9 cellular contexts compared by ENCODE assay signal in the genomic region with DNA sequence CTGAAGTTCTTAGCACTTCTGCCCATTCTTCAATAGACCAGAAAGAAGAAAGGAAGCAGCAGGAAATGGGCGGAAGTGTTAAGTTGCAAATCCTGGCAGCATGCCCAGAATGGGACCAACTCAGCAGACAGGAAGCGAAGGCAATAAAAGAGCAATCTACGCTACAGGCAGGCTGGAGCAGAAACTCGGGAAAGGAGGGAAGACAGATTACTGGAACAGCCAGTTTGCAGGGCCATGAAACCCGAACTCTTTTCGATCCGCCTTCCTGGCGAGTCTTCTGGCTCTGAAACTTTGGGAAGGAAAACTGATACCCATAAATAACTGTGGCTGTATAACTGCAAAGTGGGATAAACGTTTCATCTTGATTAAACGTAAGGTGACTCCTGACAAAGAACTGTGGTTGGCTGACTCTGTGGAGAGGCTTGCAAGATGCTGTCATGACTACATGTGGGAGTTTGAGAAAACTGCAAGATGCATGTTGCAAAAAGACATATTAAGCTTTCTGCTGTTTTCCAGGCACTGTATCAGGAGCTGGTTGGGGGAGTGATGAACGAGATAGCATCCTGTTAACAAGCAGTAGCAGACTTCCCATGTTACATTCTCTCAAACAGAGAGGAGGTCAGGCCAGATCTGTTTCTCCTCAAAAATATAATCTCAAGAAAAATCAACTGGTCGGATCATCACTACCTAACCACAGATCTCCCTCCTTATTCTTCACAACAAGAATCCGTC.
DNase-seq lines count a peak whose midpoint lies in the region; ATAC-seq and TF ChIP-seq lines count a peak whose summit lies in the region.
"Had no signal": no experiment of that assay in that cellular context is flagged by ENCODE, and none has a peak within 500 bp of the region (broad histone marks: within the 10 kb centered on the region; RNA-seq: fewer than 3 reads in every experiment).

No MANE protein-coding gene starts in this region.

- intact Hi-C loops in activated CD4-positive, alpha-beta memory T cell treated with anti-CD3 and anti-CD28 coated beads for 36 hours (cut with micrococcal nuclease): no loop called here
- intact Hi-C loops in posterior cingulate gyrus (cut with DNase I) (no loop called here), uterus (cut with DNase I; ENCODE audit: low total_unique reads) (no loop called here)

- no peak for TF ChIP-seq CTCF in uterus (IDR thresholded peaks at IDR 0.05)

- CTCF ChIA-PET in activated CD4-positive, alpha-beta memory T cell treated with anti-CD3 and anti-CD28 coated beads for 36 hours (lab: Charles Lee): interaction anchor here (0.7 to 1.1 kb wide), 2 partner anchors 15 to 40 kb away, joined by 3 to 4 read pairs; no protein-coding TSS in a partner anchor
- CTCF ChIA-PET in activated CD4-positive, alpha-beta memory T cell treated with anti-CD3 and anti-CD28 coated beads, Interleukin-2, amount 10 ng/mL, durations not matched to agents 7 days and 5 days (lab: Charles Lee): no interaction called here

- no peaks in the 10 kb centered on the region for H3K36me3 Mint-ChIP-seq in activated CD4-positive, alpha-beta memory T cell treated with anti-CD3 and anti-CD28 coated beads for 36 hours
- no peaks in the 10 kb centered on the region for H3K36me3 Mint-ChIP-seq in activated CD4-positive, alpha-beta memory T cell treated with anti-CD3 and anti-CD28 coated beads, Interleukin-2, amount 10 ng/mL, durations not matched to agents 7 days and 5 days (ENCODE audit: low read depth)

- no peaks in the 10 kb centered on the region for H3K27me3 ChIP-seq in uterus

- no peak for TF ChIP-seq POLR2A in uterus (IDR thresholded peaks at IDR 0.05)

- H3K27ac ChIP-seq in uterus: no peak overlapping the region
- H3K27ac ChIP-seq: C4-2B had no signal

- no peaks in the 10 kb centered on the region for H3K36me3 ChIP-seq in uterus

- H3K4me3 Mint-ChIP-seq in activated CD4-positive, alpha-beta memory T cell treated with anti-CD3 and anti-CD28 coated beads for 36 hours: no peak overlapping the region
- no peak overlapping the region for H3K4me3 Mint-ChIP-seq in activated CD4-positive, alpha-beta memory T cell treated with anti-CD3 and anti-CD28 coated beads, Interleukin-2, amount 10 ng/mL, durations not matched to agents 7 days and 5 days

- H3K4me1 ChIP-seq in uterus: no peaks in the 10 kb centered on the region

- peaks cover 17% of the 10 kb centered on the region for H3K4me1 Mint-ChIP-seq in activated CD4-positive, alpha-beta memory T cell treated with anti-CD3 and anti-CD28 coated beads for 36 hours (ENCODE audit: low read depth)
- H3K4me1 Mint-ChIP-seq in activated CD4-positive, alpha-beta memory T cell treated with anti-CD3 and anti-CD28 coated beads, Interleukin-2, amount 10 ng/mL, durations not matched to agents 7 days and 5 days: peaks cover 11% of the 10 kb centered on the region

- no peak for ATAC-seq in GM21360 (IDR thresholded peaks at IDR 0.05; ENCODE audit: unreplicated experiment)

- no peak overlapping the region for H3K4me3 ChIP-seq in uterus

- H3K27ac Mint-ChIP-seq in activated CD4-positive, alpha-beta memory T cell treated with anti-CD3 and anti-CD28 coated beads for 36 hours: no peak overlapping the region
- H3K27ac Mint-ChIP-seq in activated CD4-positive, alpha-beta memory T cell treated with anti-CD3 and anti-CD28 coated beads, Interleukin-2, amount 10 ng/mL, durations not matched to agents 7 days and 5 days: no peak overlapping the region

- POLR2A ChIA-PET in activated CD4-positive, alpha-beta memory T cell treated with anti-CD3 and anti-CD28 coated beads for 36 hours (lab: Charles Lee): no interaction called here
- POLR2A ChIA-PET in activated CD4-positive, alpha-beta memory T cell treated with anti-CD3 and anti-CD28 coated beads, Interleukin-2, amount 10 ng/mL, durations not matched to agents 7 days and 5 days (lab: Charles Lee): no interaction called here

- H3K9me3 Mint-ChIP-seq in activated CD4-positive, alpha-beta memory T cell treated with anti-CD3 and anti-CD28 coated beads for 36 hours: no peaks in the 10 kb centered on the region
- H3K9me3 Mint-ChIP-seq in activated CD4-positive, alpha-beta memory T cell treated with anti-CD3 and anti-CD28 coated beads, Interleukin-2, amount 10 ng/mL, durations not matched to agents 7 days and 5 days: no peaks in the 10 kb centered on the region

- no peaks in the 10 kb centered on the region for H3K27me3 Mint-ChIP-seq in activated CD4-positive, alpha-beta memory T cell treated with anti-CD3 and anti-CD28 coated beads for 36 hours
- peaks cover 2% of the 10 kb centered on the region for H3K27me3 Mint-ChIP-seq in activated CD4-positive, alpha-beta memory T cell treated with anti-CD3 and anti-CD28 coated beads, Interleukin-2, amount 10 ng/mL, durations not matched to agents 7 days and 5 days

- DNase-seq in activated CD4-positive, alpha-beta memory T cell treated with anti-CD3 and anti-CD28 coated beads for 36 hours: peak; percentile 63
- no peak for DNase-seq in activated CD4-positive, alpha-beta memory T cell treated with anti-CD3 and anti-CD28 coated beads, Interleukin-2, amount 10 ng/mL, durations not matched to agents 7 days and 5 days
- DNase-seq in NCI-H526 (lab: John Stamatoyannopoulos, UW) (peak; percentile 55 to 72), activated T-cell treated with anti-CD3 and anti-CD28 coated beads for 24 hours (ENCODE audit: low read depth) (peak; percentile 46), fibroblast of the conjunctiva (ENCODE audit: low read depth) (peak; percentile 86), posterior cingulate gyrus (peak in 8 of 10 donors; percentile 30 to 89 (median 56)), uterus (peak; percentile 24 to 37)

- no peaks in the 10 kb centered on the region for H3K9me3 ChIP-seq in uterus
